ENCODE assay signal across 8 cellular contexts in genomic region chr4:20422398-20422797, GRCh38.
DNase-seq lines count a peak whose midpoint lies in the region; ATAC-seq and TF ChIP-seq lines count a peak whose summit lies in the region.

No MANE protein-coding gene starts in this region.

- TF ChIP-seq CTCF in endothelial cell (IDR thresholded peaks at IDR 0.05; ENCODE audit: unreplicated experiment) = peak; percentile 74

- H3K4me1 Mint-ChIP-seq in T-helper 17 cell (peaks cover 8% of the 10 kb centered on the region), endothelial cell (ENCODE audit: unreplicated experiment) (no peaks in the 10 kb centered on the region)

- ATAC-seq in GM18508 (IDR thresholded peaks at IDR 0.05; ENCODE audit: insufficient read depth, unreplicated experiment) = peak; percentile 64
- ATAC-seq in HG02852 (IDR thresholded peaks at IDR 0.05; ENCODE audit: unreplicated experiment) = peak; percentile 67
- peak; percentile 73 for ATAC-seq in T-helper 17 cell

- H3K27me3 Mint-ChIP-seq in T-helper 17 cell = peaks cover 21% of the 10 kb centered on the region
- no peaks in the 10 kb centered on the region for H3K27me3 Mint-ChIP-seq in endothelial cell (ENCODE audit: unreplicated experiment)

- H3K9me3 Mint-ChIP-seq in endothelial cell (ENCODE audit: unreplicated experiment) = no peaks in the 10 kb centered on the region

- H3K36me3 Mint-ChIP-seq in T-helper 17 cell (ENCODE audit: low read depth) (peaks cover 2% of the 10 kb centered on the region), endothelial cell (ENCODE audit: low read depth, unreplicated experiment) (no peaks in the 10 kb centered on the region)

- no peaks in the 10 kb centered on the region for H3K9me3 ChIP-seq in T-helper 17 cell (ENCODE audit: control insufficient read depth, low read length, poor library complexity, severe bottlenecking)

- DNase-seq in AG20443 (ENCODE audit: low spot score) (peak; percentile 40), NCI-H1092 (lab: John Stamatoyannopoulos, UW) (peak; percentile 12), T-helper 17 cell (peak in 1 of 3 donors; percentile 14), endothelial cell (ENCODE audit: low spot score) (peak; percentile 69), myocyte (ENCODE audit: low read depth) (peak; percentile 65), 8988T (no peak)

- H3K4me3 Mint-ChIP-seq in T-helper 17 cell (no peak overlapping the region), endothelial cell (ENCODE audit: unreplicated experiment) (no peak overlapping the region)

- H3K27ac Mint-ChIP-seq in T-helper 17 cell = no peak overlapping the region
- H3K27ac Mint-ChIP-seq in endothelial cell (ENCODE audit: unreplicated experiment) = no peak overlapping the region
